Comparison of ENCODE assay signal across 18 cellular contexts in the genomic region with DNA sequence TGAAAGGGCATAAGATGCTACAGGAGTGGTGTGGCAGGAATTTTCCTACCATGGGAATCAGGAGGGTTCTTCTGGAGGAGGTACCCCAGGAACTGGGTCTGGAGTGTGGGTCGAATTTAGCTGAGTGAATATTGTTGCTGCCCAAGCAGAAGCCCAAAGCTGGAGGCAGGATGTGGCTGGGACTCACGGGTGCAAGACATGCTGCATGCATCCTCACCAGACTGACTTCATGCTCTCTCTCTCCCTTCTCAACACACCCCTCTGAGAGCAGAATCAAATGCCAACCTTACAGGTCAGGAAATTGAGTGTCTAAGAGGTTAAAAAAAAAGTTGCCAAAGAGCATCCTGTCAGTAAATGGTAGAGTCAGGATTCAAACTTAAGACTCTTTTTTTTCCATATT.
DNase-seq lines count a peak whose midpoint lies in the region; ATAC-seq, FAIRE-seq and TF ChIP-seq lines count a peak whose summit lies in the region.
"Had no signal": no experiment of that assay in that cellular context is flagged by ENCODE, and none has a peak within 500 bp of the region (broad histone marks: within the 10 kb centered on the region; RNA-seq: fewer than 3 reads in every experiment).

No MANE protein-coding gene starts in this region.

- H3K4me3 Mint-ChIP-seq in activated T-cell treated with anti-CD3 and anti-CD28 coated beads, Interleukin-2, amount 50 U/mL, for 72 hours = no peak overlapping the region
- H3K4me3 Mint-ChIP-seq in activated T-helper 1 cell treated with anti-CD3 and anti-CD28 coated beads, Interleukin-12 subunit alpha, Interleukin-12 subunit beta, Interleukin-2, Interleukin-4 antibody, amounts not matched to agents 30 ng/mL and 10 ng/mL and 1 ng/mL, durations not matched to agents 14 hours and 24 hours and 36 hours = peak overlapping the region; percentile 21
- no peak overlapping the region for H3K4me3 Mint-ChIP-seq in progenitor cell of endocrine pancreas (ENCODE audit: low read depth)
- H3K4me3 Mint-ChIP-seq: neural crest cell had no signal

- H3K36me3 Mint-ChIP-seq in activated T-cell treated with anti-CD3 and anti-CD28 coated beads, Interleukin-2, amount 50 U/mL, for 72 hours (ENCODE audit: insufficient read depth in 2 of 2) = no peaks in the 10 kb centered on the region
- H3K36me3 Mint-ChIP-seq in activated T-helper 1 cell treated with anti-CD3 and anti-CD28 coated beads, Interleukin-12 subunit alpha, Interleukin-12 subunit beta, Interleukin-2, Interleukin-4 antibody, amounts not matched to agents 30 ng/mL and 10 ng/mL and 1 ng/mL, durations not matched to agents 14 hours and 24 hours and 36 hours (ENCODE audit: low read depth) = peaks cover 4% of the 10 kb centered on the region
- no peaks in the 10 kb centered on the region for H3K36me3 Mint-ChIP-seq in progenitor cell of endocrine pancreas (ENCODE audit: insufficient read depth)

- FAIRE-seq in GM12891 (lab: Jason Lieb, UNC) = peak; percentile 82

- H3K27ac Mint-ChIP-seq in activated T-cell treated with anti-CD3 and anti-CD28 coated beads, Interleukin-2, amount 50 U/mL, for 72 hours = no peak overlapping the region
- no peak overlapping the region for H3K27ac Mint-ChIP-seq in activated T-helper 1 cell treated with anti-CD3 and anti-CD28 coated beads, Interleukin-12 subunit alpha, Interleukin-12 subunit beta, Interleukin-2, Interleukin-4 antibody, amounts not matched to agents 30 ng/mL and 10 ng/mL and 1 ng/mL, durations not matched to agents 14 hours and 24 hours and 36 hours
- peak overlapping the region; percentile 49 for H3K27ac Mint-ChIP-seq in progenitor cell of endocrine pancreas

- intact Hi-C loops in activated T-helper 1 cell treated with anti-CD3 and anti-CD28 coated beads, Interleukin-12 subunit alpha, Interleukin-12 subunit beta, Interleukin-2, Interleukin-4 antibody, amounts not matched to agents 30 ng/mL and 10 ng/mL and 1 ng/mL, durations not matched to agents 14 hours and 24 hours and 36 hours (cut with micrococcal nuclease) = no loop called here

- no peaks in the 10 kb centered on the region for H3K27me3 ChIP-seq in BE2C
- H3K27me3 ChIP-seq: uterus had no signal

- TF ChIP-seq CTCF in progenitor cell of endocrine pancreas (IDR thresholded peaks at IDR 0.05; ENCODE audit: unreplicated experiment) (no peak), BE2C (IDR thresholded peaks at IDR 0.05; ENCODE audit: low read depth, low read length) (no peak)

- no peaks in the 10 kb centered on the region for H3K36me3 ChIP-seq in BE2C
- H3K36me3 ChIP-seq: uterus had no signal

- no peak overlapping the region for H3K4me3 ChIP-seq in BE2C (ENCODE audit: low read depth, low read length)
- H3K4me3 ChIP-seq: psoas muscle, uterus had no signal

- no peaks in the 10 kb centered on the region for H3K9me3 ChIP-seq in BE2C
- H3K9me3 ChIP-seq: psoas muscle, uterus had no signal

- H3K4me1 Mint-ChIP-seq in activated T-cell treated with anti-CD3 and anti-CD28 coated beads, Interleukin-2, amount 50 U/mL, for 72 hours (ENCODE audit: low read depth) = peaks cover 56% of the 10 kb centered on the region
- H3K4me1 Mint-ChIP-seq in activated T-helper 1 cell treated with anti-CD3 and anti-CD28 coated beads, Interleukin-12 subunit alpha, Interleukin-12 subunit beta, Interleukin-2, Interleukin-4 antibody, amounts not matched to agents 30 ng/mL and 10 ng/mL and 1 ng/mL, durations not matched to agents 14 hours and 24 hours and 36 hours (ENCODE audit: low read depth) = peaks cover 47% of the 10 kb centered on the region
- H3K4me1 Mint-ChIP-seq in progenitor cell of endocrine pancreas (ENCODE audit: low read depth) = no peaks in the 10 kb centered on the region
- H3K4me1 Mint-ChIP-seq: neural crest cell had no signal

- DNase-seq in activated T-cell treated with anti-CD3 and anti-CD28 coated beads, Interleukin-2, amount 50 U/mL, for 72 hours = peak in 1 of 2 donors; percentile 11
- DNase-seq in activated T-cell treated with anti-CD3 and anti-CD28 coated beads, Interleukin-2, amount 50 U/mL, for 48 hours = no peak
- DNase-seq in GM12891 (ENCODE audit: insufficient read length, low spot score) (no peak), progenitor cell of endocrine pancreas (ENCODE audit: low spot score, unreplicated experiment) (no peak), NCI-H2227 (lab: John Stamatoyannopoulos, UW; ENCODE audit: unreplicated experiment) (no peak), iPS-NIHi7 (ENCODE audit: extremely low spot score) (no peak), BE2C (no peak)
- peak; percentile 24 for DNase-seq in activated T-helper 1 cell treated with anti-CD3 and anti-CD28 coated beads, Interleukin-12 subunit alpha, Interleukin-12 subunit beta, Interleukin-2, Interleukin-4 antibody, amounts not matched to agents 30 ng/mL and 10 ng/mL and 1 ng/mL, durations not matched to agents 14 hours and 24 hours and 36 hours (ENCODE audit: low spot score)
- DNase-seq: activated CD4-positive, alpha-beta T cell treated with anti-CD3 and anti-CD28 coated beads, Interleukin-2, amount 50 U/mL, for 48 hours; DMS53; HCEC 1CT; left colon; NCI-H187 treated with DMSO at 0.1 percent for 48 hours; NCI-H345; psoas muscle; stimulated activated CD4-positive, alpha-beta T cell treated with anti-CD3 and anti-CD28 coated beads, Interleukin-4, amount 100 ng/mL, for 24 hours; uterus had no signal

- TF ChIP-seq POLR2A in GM12891 (IDR thresholded peaks at IDR 0.05; ENCODE audit: low read depth, low read length) = no peak

- no peaks in the 10 kb centered on the region for H3K9me3 Mint-ChIP-seq in activated T-cell treated with anti-CD3 and anti-CD28 coated beads, Interleukin-2, amount 50 U/mL, for 72 hours
- no peaks in the 10 kb centered on the region for H3K9me3 Mint-ChIP-seq in activated T-helper 1 cell treated with anti-CD3 and anti-CD28 coated beads, Interleukin-12 subunit alpha, Interleukin-12 subunit beta, Interleukin-2, Interleukin-4 antibody, amounts not matched to agents 30 ng/mL and 10 ng/mL and 1 ng/mL, durations not matched to agents 14 hours and 24 hours and 36 hours
- H3K9me3 Mint-ChIP-seq in progenitor cell of endocrine pancreas (ENCODE audit: low read depth) = no peaks in the 10 kb centered on the region
- H3K9me3 Mint-ChIP-seq: neural crest cell had no signal

- H3K4me1 ChIP-seq in BE2C = peaks cover 8% of the 10 kb centered on the region; the same call in 1 of the 2 replicates
- H3K4me1 ChIP-seq: psoas muscle, uterus had no signal

- peak; percentile 44 to 77 for ATAC-seq in activated T-cell treated with anti-CD3 and anti-CD28 coated beads, Interleukin-2, amount 50 U/mL, for 72 hours (replicated peaks in 1 of 2)
- ATAC-seq: psoas muscle had no signal

- H3K27me3 Mint-ChIP-seq in activated T-cell treated with anti-CD3 and anti-CD28 coated beads, Interleukin-2, amount 50 U/mL, for 72 hours (ENCODE audit: low read depth) = peaks cover 19% of the 10 kb centered on the region
- H3K27me3 Mint-ChIP-seq in activated T-helper 1 cell treated with anti-CD3 and anti-CD28 coated beads, Interleukin-12 subunit alpha, Interleukin-12 subunit beta, Interleukin-2, Interleukin-4 antibody, amounts not matched to agents 30 ng/mL and 10 ng/mL and 1 ng/mL, durations not matched to agents 14 hours and 24 hours and 36 hours (ENCODE audit: insufficient read depth) = peaks cover 20% of the 10 kb centered on the region
- peaks cover 5% of the 10 kb centered on the region for H3K27me3 Mint-ChIP-seq in progenitor cell of endocrine pancreas

TF ChIP-seq in GM12891, 5 proteins besides CTCF, POLR2A, EP300 and RAD21:
- no peak for TF ChIP-seq TAF1 (IDR thresholded peaks at IDR 0.05; ENCODE audit: low read depth, low read length)
- no peak for TF ChIP-seq SPI1 (IDR thresholded peaks at IDR 0.05; ENCODE audit: low read depth, low read length)
- TF ChIP-seq PAX5 (IDR thresholded peaks at IDR 0.05; ENCODE audit: insufficient read depth, low read length, severe bottlenecking) = no peak
- no peak for TF ChIP-seq POLR2AphosphoS5 (IDR thresholded peaks at IDR 0.05; ENCODE audit: low read depth, low read length)
- TF ChIP-seq POU2F2 (IDR thresholded peaks at IDR 0.05; ENCODE audit: low read depth, low read length) = no peak
